11 cellular contexts compared by ENCODE assay signal in genomic region chr6:156028310-156029131, GRCh38.
DNase-seq lines count a peak whose midpoint lies in the region; ATAC-seq and TF ChIP-seq lines count a peak whose summit lies in the region.
"Had no signal": no experiment of that assay in that cellular context is flagged by ENCODE, and none has a peak within 500 bp of the region (broad histone marks: within the 10 kb centered on the region; RNA-seq: fewer than 3 reads in every experiment).

No MANE protein-coding gene starts in this region.

- H3K4me3 Mint-ChIP-seq in activated B cell treated with CpG ODN at 0.5 μM for 24 hours (peak overlapping the region; percentile 36), memory B cell (peak overlapping the region; percentile 45)

- TF ChIP-seq CTCF in BE2C (IDR thresholded peaks at IDR 0.05; ENCODE audit: low read depth, low read length): 0 out of 2 replicates have a peak, but pooled peaks have one; percentile 14
- TF ChIP-seq CTCF in activated B cell treated with CpG ODN at 0.5 μM for 24 hours (IDR thresholded peaks at IDR 0.05): no peak

- H3K27ac Mint-ChIP-seq in activated B cell treated with CpG ODN at 0.5 μM for 24 hours (peak overlapping the region; percentile 82), memory B cell (peak overlapping the region; percentile 53)

- POLR2A ChIA-PET in activated B cell treated with CpG ODN at 0.5 μM for 24 hours (lab: Charles Lee): interaction anchor here (0.9 kb wide), 1 partner anchor 14 kb away, joined by 3 read pairs; no protein-coding TSS in a partner anchor

- H3K4me3 ChIP-seq in BE2C (ENCODE audit: low read depth, low read length): peak overlapping the region; percentile 63
- H3K4me3 ChIP-seq: gastrocnemius medialis, transverse colon had no signal

- H3K4me1 Mint-ChIP-seq in activated B cell treated with CpG ODN at 0.5 μM for 24 hours (peaks cover 47% of the 10 kb centered on the region), memory B cell (peaks cover 6% of the 10 kb centered on the region)

- ATAC-seq in activated B cell treated with CpG ODN at 0.5 μM for 24 hours (ENCODE audit: low read depth) (peak; percentile 67), memory B cell (ENCODE audit: low read depth) (no peak), GM21786 (IDR thresholded peaks at IDR 0.05; ENCODE audit: unreplicated experiment) (no peak), HG02588 (IDR thresholded peaks at IDR 0.05; ENCODE audit: unreplicated experiment) (no peak)
- ATAC-seq: gastrocnemius medialis had no signal

- CTCF ChIA-PET in activated B cell treated with CpG ODN at 0.5 μM for 24 hours (lab: Charles Lee): no interaction called here

- no peaks in the 10 kb centered on the region for H3K36me3 ChIP-seq in BE2C
- H3K36me3 ChIP-seq: gastrocnemius medialis, transverse colon had no signal

- H3K36me3 Mint-ChIP-seq in activated B cell treated with CpG ODN at 0.5 μM for 24 hours (ENCODE audit: low read depth) (peaks cover 2% of the 10 kb centered on the region), memory B cell (peaks cover 6% of the 10 kb centered on the region)

- peaks cover 23% of the 10 kb centered on the region for H3K9me3 Mint-ChIP-seq in activated B cell treated with CpG ODN at 0.5 μM for 24 hours
- H3K9me3 Mint-ChIP-seq in memory B cell: peaks cover 18% of the 10 kb centered on the region

- peaks cover 2% of the 10 kb centered on the region; the same call in 1 of the 2 replicates for H3K9me3 ChIP-seq in BE2C
- H3K9me3 ChIP-seq: gastrocnemius medialis had no signal

- DNase-seq in BE2C (peak; percentile 84), HT-29 (ENCODE audit: low spot score) (peak; percentile 34), activated B cell treated with CpG ODN at 0.5 μM for 24 hours (no peak), memory B cell (ENCODE audit: low spot score in 2 of 2) (no peak), SIG-M5 treated with dmso at 0.1 percent for 504 hours (lab: John Stamatoyannopoulos, UW; ENCODE audit: unreplicated experiment) (no peak), NCI-H1092 (lab: John Stamatoyannopoulos, UW) (no peak)
- DNase-seq: activated gamma-delta T cell, gastrocnemius medialis, transverse colon had no signal

- H3K27me3 Mint-ChIP-seq in activated B cell treated with CpG ODN at 0.5 μM for 24 hours: no peaks in the 10 kb centered on the region
- peaks cover 2% of the 10 kb centered on the region for H3K27me3 Mint-ChIP-seq in memory B cell

- intact Hi-C loops in activated B cell treated with CpG ODN at 0.5 μM for 24 hours (cut with micrococcal nuclease): no loop called here

- H3K4me1 ChIP-seq in BE2C: peaks cover 18% of the 10 kb centered on the region
- H3K4me1 ChIP-seq: gastrocnemius medialis had no signal

- no peaks in the 10 kb centered on the region for H3K27me3 ChIP-seq in BE2C
- H3K27me3 ChIP-seq: gastrocnemius medialis, transverse colon had no signal

Comparison
In these comparisons a context has a peak if more than half of its experiments do, and no peak if none do; other contexts are left out.
1. DNase-seq: peak in BE2C (single experiment) and HT-29 (single experiment); none in activated B cell treated with CpG ODN at 0.5 μM for 24 hours (single experiment), memory B cell (0 of 2), SIG-M5 treated with dmso at 0.1 percent for 504 hours (single experiment) and NCI-H1092 (single experiment).